Comparison of ENCODE assay signal across 8 cellular contexts in genomic region chr5:172868924-172869565, GRCh38. TPM values are rescaled to one million over a fixed set of nuclear protein-coding genes. Genes with fewer than 3 reads are reported as not detected.
DNase-seq lines count a peak whose midpoint lies in the region; ATAC-seq and TF ChIP-seq lines count a peak whose summit lies in the region.

No MANE protein-coding gene starts in this region.

- DNase-seq in IMR-90 (peak; percentile 96), cerebellar cortex (ENCODE audit: low spot score) (peak; percentile 81), thoracic aorta (ENCODE audit: low spot score) (peak; percentile 86), iPS-NIHi11 (ENCODE audit: low spot score) (no peak)
- DNase-seq in CD8-positive, alpha-beta memory T cell = no peak
- DNase-seq in T-helper 2 cell treated with Interferon-gamma antibody and Interleukin-4, amounts not matched to agents 5 μg/mL and 100 μg/mL, for 36 hours (ENCODE audit: low spot score) = no peak

- dilution Hi-C loops in IMR-90 (cut with HindIII; ENCODE audit: low sequenced_read_pairs, unreplicated experiment) = no loop called here

- TF ChIP-seq CTCF in IMR-90 (conservative IDR thresholded peaks at IDR 0.05; ENCODE audit: low read depth, low read length) (peak; percentile 66), liver (IDR thresholded peaks at IDR 0.05; ENCODE audit: low read depth, low read length, missing input control) (no peak), thoracic aorta (IDR thresholded peaks at IDR 0.05) (peak; percentile 19)

- peak overlapping the region in 3 of 8 donors; percentile 4 to 44 (median 14) for H3K27ac Mint-ChIP-seq in CD8-positive, alpha-beta memory T cell
- H3K27ac Mint-ChIP-seq in T-helper 2 cell treated with Interferon-gamma antibody and Interleukin-4, amounts not matched to agents 5 μg/mL and 100 μg/mL, for 36 hours = no peak overlapping the region

- peak overlapping the region; percentile 91 for H3K14ac ChIP-seq in IMR-90 (replicated peaks; ENCODE audit: low read depth, low read length)

- peak overlapping the region; percentile 50 for H2AFZ ChIP-seq in IMR-90 (replicated peaks; ENCODE audit: low read length, poor library complexity)

- peak overlapping the region; percentile 94; the same call in 1 of the 2 replicates for H3K18ac ChIP-seq in IMR-90 (ENCODE audit: low read depth, low read length)

- H3K9me3 Mint-ChIP-seq in CD8-positive, alpha-beta memory T cell = no peaks in the 10 kb centered on the region
- no peaks in the 10 kb centered on the region for H3K9me3 Mint-ChIP-seq in T-helper 2 cell treated with Interferon-gamma antibody and Interleukin-4, amounts not matched to agents 5 μg/mL and 100 μg/mL, for 36 hours

- H3K23ac ChIP-seq in IMR-90 (ENCODE audit: low read depth, low read length) = peak overlapping the region; percentile 93

- H3K9me1 ChIP-seq in IMR-90 (ENCODE audit: insufficient read depth, low read length) = peaks cover 38% of the 10 kb centered on the region

- peaks cover 13 to 39% (median 22%) of the 10 kb centered on the region in 3 donors for H3K4me1 Mint-ChIP-seq in CD8-positive, alpha-beta memory T cell
- peaks cover 8% of the 10 kb centered on the region for H3K4me1 Mint-ChIP-seq in T-helper 2 cell treated with Interferon-gamma antibody and Interleukin-4, amounts not matched to agents 5 μg/mL and 100 μg/mL, for 36 hours (ENCODE audit: low read depth)

- peak overlapping the region; percentile 91 for H2AK9ac ChIP-seq in IMR-90 (replicated peaks; ENCODE audit: low read depth, low read length, poor library complexity)

- peak overlapping the region; percentile 82 to 88 for H4K8ac ChIP-seq in IMR-90 (ENCODE audit: low read depth in 2 of 2, low read length in 2 of 2)

- H2BK120ac ChIP-seq in IMR-90 (ENCODE audit: low read depth, low read length) = peak overlapping the region; percentile 94

- peak overlapping the region; percentile 97 for H2BK5ac ChIP-seq in IMR-90 (ENCODE audit: low read depth, low read length, poor library complexity, severe bottlenecking)

- H3K27me3 Mint-ChIP-seq in CD8-positive, alpha-beta memory T cell = no peaks in the 10 kb centered on the region
- no peaks in the 10 kb centered on the region for H3K27me3 Mint-ChIP-seq in T-helper 2 cell treated with Interferon-gamma antibody and Interleukin-4, amounts not matched to agents 5 μg/mL and 100 μg/mL, for 36 hours (ENCODE audit: low read depth)

- H3K4me2 ChIP-seq in IMR-90 (ENCODE audit: low read depth, low read length) = peak overlapping the region; percentile 15

- POLR2A ChIA-PET in IMR-90 (lab: Charles Lee; ENCODE audit: unreplicated experiment) = interaction anchor here (1.5 to 2.6 kb wide), 2 partner anchors 29 to 98 kb away, joined by 4 to 15 read pairs; partner anchors contain the start of gene DUSP1
- POLR2A ChIA-PET in CD8-positive, alpha-beta memory T cell (lab: Charles Lee) = no interaction called here

- no peak overlapping the region for H3K4me3 Mint-ChIP-seq in CD8-positive, alpha-beta memory T cell
- no peak overlapping the region for H3K4me3 Mint-ChIP-seq in T-helper 2 cell treated with Interferon-gamma antibody and Interleukin-4, amounts not matched to agents 5 μg/mL and 100 μg/mL, for 36 hours

- peaks cover 11% of the 10 kb centered on the region for H4K20me1 ChIP-seq in IMR-90 (ENCODE audit: insufficient read depth, low read length)

- no peaks in the 10 kb centered on the region for H3K27me3 ChIP-seq in IMR-90 (ENCODE audit: control insufficient read depth, insufficient read depth, low read length)
- H3K27me3 ChIP-seq in liver (ENCODE audit: control insufficient read depth in 4 of 4, insufficient read depth in 4 of 4, low read length in 3 of 4) = no peaks in the 10 kb centered on the region
- no peaks in the 10 kb centered on the region for H3K27me3 ChIP-seq in thoracic aorta (replicated peaks; ENCODE audit: insufficient read depth)
- H3K27me3 ChIP-seq in CD8-positive, alpha-beta memory T cell (ENCODE audit: insufficient read depth, low read length, poor library complexity, severe bottlenecking) = no peaks in the 10 kb centered on the region

- intact Hi-C loops in IMR-90 (cut with micrococcal nuclease) = loop anchor here (2.0 kb wide), 1 partner anchor 34 kb away; no protein-coding TSS in a partner anchor

- H3K4me1 ChIP-seq in IMR-90 (ENCODE audit: control insufficient read depth, insufficient read depth, low read length) = peaks cover 52% of the 10 kb centered on the region
- peaks cover 18 to 58% (median 45%) of the 10 kb centered on the region in 4 donors for H3K4me1 ChIP-seq in liver (ENCODE audit: control insufficient read depth in 4 of 4, insufficient read depth in 4 of 4, low read length in 3 of 4)
- H3K4me1 ChIP-seq in thoracic aorta (ENCODE audit: control insufficient read depth in 1 of 2, low read depth in 2 of 2) = peaks cover 71 to 93% of the 10 kb centered on the region in 2 donors
- H3K4me1 ChIP-seq in CD8-positive, alpha-beta memory T cell (ENCODE audit: insufficient read depth, low read length) = peaks cover 4% of the 10 kb centered on the region

- peak; percentile 76 for TF ChIP-seq POLR2A in IMR-90 (IDR thresholded peaks at IDR 0.05; ENCODE audit: low read depth, low read length)

- H3K27ac ChIP-seq in IMR-90 (ENCODE audit: insufficient read depth, low read length) (peak overlapping the region; percentile 78), liver (ENCODE audit: low read depth in 1 of 2, low read length in 2 of 2) (peak overlapping the region; percentile 96 to 98), thoracic aorta (peak overlapping the region; percentile 95 to 99)
- no peak overlapping the region for H3K27ac ChIP-seq in CD8-positive, alpha-beta memory T cell (ENCODE audit: low read depth, low read length)

- in situ Hi-C loops in IMR-90 (cut with MboI; ENCODE audit: low sequenced_read_pairs) = no loop called here

- 33% methylated on average over 2 of the region's 10 CpGs; no CpG with 5 or more reads in 1 of the 2 experiments for WGBS in IMR-90 (ENCODE audit: extremely low coverage in 2 of 2, insufficient read length in 1 of 2), 2 experiments
- WGBS in liver = 37% methylated on average over 10 of the region's 10 CpGs

- H4K91ac ChIP-seq in IMR-90 (ENCODE audit: insufficient read depth, low read depth, low read length) = peak overlapping the region; percentile 97

- H2BK20ac ChIP-seq in IMR-90 (ENCODE audit: low read depth, low read length) = peak overlapping the region; percentile 97

- H3K9ac ChIP-seq in IMR-90 (ENCODE audit: low read depth, low read length) (peak overlapping the region; percentile 63; the same call in 1 of the 2 replicates), liver (ENCODE audit: low read depth in 1 of 2, low read length in 2 of 2) (peak overlapping the region; percentile 30 to 75)

- no peaks in the 10 kb centered on the region for H3K9me3 ChIP-seq in IMR-90 (ENCODE audit: control insufficient read depth, insufficient read depth, low read length)
- H3K9me3 ChIP-seq in liver (ENCODE audit: control insufficient read depth in 4 of 4, low read length in 3 of 4) = no peaks in the 10 kb centered on the region
- no peaks in the 10 kb centered on the region for H3K9me3 ChIP-seq in thoracic aorta
- no peaks in the 10 kb centered on the region for H3K9me3 ChIP-seq in CD8-positive, alpha-beta memory T cell (ENCODE audit: low read length)

- H3K36me3 Mint-ChIP-seq in CD8-positive, alpha-beta memory T cell = peaks cover 0 to 8% (median 0%) of the 10 kb centered on the region in 3 donors
- no peaks in the 10 kb centered on the region for H3K36me3 Mint-ChIP-seq in T-helper 2 cell treated with Interferon-gamma antibody and Interleukin-4, amounts not matched to agents 5 μg/mL and 100 μg/mL, for 36 hours (ENCODE audit: low read depth)

- H3K36me3 ChIP-seq in IMR-90 (ENCODE audit: control insufficient read depth, insufficient read depth, low read length) = no peaks in the 10 kb centered on the region; the same call in 1 of the 2 replicates
- no peaks in the 10 kb centered on the region for H3K36me3 ChIP-seq in liver (ENCODE audit: control insufficient read depth in 4 of 4, insufficient read depth in 3 of 4, low read depth in 1 of 4, low read length in 3 of 4)
- no peaks in the 10 kb centered on the region for H3K36me3 ChIP-seq in thoracic aorta
- H3K36me3 ChIP-seq in CD8-positive, alpha-beta memory T cell (ENCODE audit: insufficient read depth, low read length) = no peaks in the 10 kb centered on the region

- peak overlapping the region; percentile 83 for H3K56ac ChIP-seq in IMR-90 (ENCODE audit: extremely low read depth, insufficient read depth, low read length)

- peak overlapping the region; percentile 86 for H2AK5ac ChIP-seq in IMR-90 (ENCODE audit: low read depth, low read length)

- peak; percentile 62 for ATAC-seq in IMR-90 (ENCODE audit: low read depth)
- peak; percentile 72 for ATAC-seq in thoracic aorta (ENCODE audit: insufficient number of reproducible peaks, low FRiP score, low read depth)
- ATAC-seq in GM21447 (IDR thresholded peaks at IDR 0.05; ENCODE audit: unreplicated experiment) = no peak

- peak overlapping the region; percentile 97 for H3K4ac ChIP-seq in IMR-90 (ENCODE audit: low read depth, low read length)

- CTCF ChIA-PET in IMR-90 (lab: Yijun Ruan, JAX) = interaction anchor here (0.7 to 1.6 kb wide), 4 partner anchors 10 to 154 kb away, joined by 3 to 9 read pairs (median 4); no protein-coding TSS in a partner anchor
- CTCF ChIA-PET in CD8-positive, alpha-beta memory T cell (lab: Charles Lee) = interaction anchor here (0.9 to 1.9 kb wide), 2 partner anchors 75 to 152 kb away, joined by 3 to 5 read pairs; no protein-coding TSS in a partner anchor

- peak overlapping the region; percentile 92; the same call in 2 of the 3 replicates for H2BK15ac ChIP-seq in IMR-90 (ENCODE audit: low read depth, low read length)

- H3K79me1 ChIP-seq in IMR-90 (ENCODE audit: low read depth in 1 of 2, low read length in 2 of 2) = peaks cover 38 to 83% of the 10 kb centered on the region in 2 experiments

- no TSS peak for BruUV-seq in IMR-90 (replicated peaks; lab: Mats Ljungman, UMichigan)

- H3K4me3 ChIP-seq in IMR-90 (ENCODE audit: insufficient read depth, low read depth, low read length) = no peak overlapping the region
- H3K4me3 ChIP-seq in liver (ENCODE audit: low read depth in 1 of 3, low read length in 3 of 3) = no peak overlapping the region
- H3K4me3 ChIP-seq in thoracic aorta = peak overlapping the region; percentile 51
- H3K4me3 ChIP-seq in CD8-positive, alpha-beta memory T cell (ENCODE audit: low read length) = no peak overlapping the region

- peak overlapping the region; percentile 48 for H4K5ac ChIP-seq in IMR-90 (ENCODE audit: low read depth, low read length)

- TF ChIP-seq RAD21 in IMR-90 (IDR thresholded peaks at IDR 0.05; ENCODE audit: low read length) (peak; percentile 68), liver (IDR thresholded peaks at IDR 0.05) (peak; percentile 62 to 73)

TF ChIP-seq in liver, 16 proteins besides CTCF, POLR2A, EP300 and RAD21 (continues in another document):
- no peak for TF ChIP-seq GABPA (IDR thresholded peaks at IDR 0.05 in 1 of 2, conservative IDR thresholded peaks at IDR 0.05 in 1 of 2)

RNA-seq across cellular contexts. Expression of gene ERGIC1, which starts 35.0 kb away (rescaled TPM):
- total RNA-seq in IMR-90 (2012; rRNA removed) (124 and 134 TPM in 2 replicates), liver (100 to 1,000 TPM in 1 of 2 donors, 10 to 100 TPM in 1; 45.4 to 149 TPM), thoracic aorta (100 to 1,000 TPM; 141 to 230 TPM)
- polyA plus RNA-seq in IMR-90 (2012; rRNA removed) (185 and 192 TPM in 2 replicates), liver (100 to 1,000 TPM in 1 of 2 donors, 10 to 100 TPM in 1; 53.1 to 155 TPM)
- polyA plus RNA-seq in IMR-90 (2012; cell fraction: cytosol; rRNA removed) = 59.2 and 179 TPM in 2 replicates
- 128 and 132 TPM in 2 replicates for polyA plus RNA-seq in IMR-90 (2012; cell fraction: nucleus; rRNA removed; ENCODE audit: low replicate concordance)
- total RNA-seq in CD8-positive, alpha-beta memory T cell = 10 to 100 TPM; 39.7 to 39.9 TPM
- polyA plus RNA-seq in CD8-positive, alpha-beta memory T cell = 25.9 TPM

Comparison
In these comparisons a context has a peak if more than half of its experiments do, and no peak if none do; other contexts are left out.
1. DNase-seq: peak in IMR-90 (single experiment), cerebellar cortex (single experiment) and thoracic aorta (single experiment); none in CD8-positive, alpha-beta memory T cell (0 of 5), iPS-NIHi11 (single experiment) and T-helper 2 cell treated with Interferon-gamma antibody and Interleukin-4, amounts not matched to agents 5 μg/mL and 100 μg/mL, for 36 hours (single experiment).